In genomic region chr11:8243458-8243857, GRCh38 we compare ENCODE assay signal across 1 cellular context.
TF ChIP-seq lines count a peak whose summit lies in the region.

No MANE protein-coding gene starts in this region.

TF ChIP-seq in GM23338, 12 proteins besides CTCF, POLR2A, EP300 and RAD21 (continued from another document):
- no peak for TF ChIP-seq ZNF462 (CRISPR knock-in tag; IDR thresholded peaks at IDR 0.05)
